Comparison of ENCODE assay signal across 9 cellular contexts in genomic region chr10:7526017-7526400, GRCh38.
DNase-seq lines count a peak whose midpoint lies in the region; ATAC-seq and TF ChIP-seq lines count a peak whose summit lies in the region.
"Had no signal": no experiment of that assay in that cellular context is flagged by ENCODE, and none has a peak within 500 bp of the region (broad histone marks: within the 10 kb centered on the region; RNA-seq: fewer than 3 reads in every experiment).

No MANE protein-coding gene starts in this region.

- H3K27ac ChIP-seq in A673 (ENCODE audit: low read depth, low read length, poor library complexity, severe bottlenecking) (no peak overlapping the region), endodermal cell (ENCODE audit: low read depth, low read length) (no peak overlapping the region)
- H3K27ac ChIP-seq: C4-2B had no signal

- intact Hi-C loops in A673 (cut with micrococcal nuclease; ENCODE audit: unreplicated experiment) = loop anchor here (5.0 to 10.0 kb wide), 5 partner anchors 229 to 1679 kb away; partner anchors contain the start of gene GATA3

- no peak for ATAC-seq in GM21367 (IDR thresholded peaks at IDR 0.05; ENCODE audit: unreplicated experiment)

- POLR2A ChIA-PET in A673 (lab: Charles Lee; ENCODE audit: low non-redundant PET) = no interaction called here

- BruUV-seq in A673 (replicated peaks; lab: Mats Ljungman, UMichigan) = no TSS peak

- H3K4me1 ChIP-seq in A673 (ENCODE audit: insufficient read depth, low read length, poor library complexity, severe bottlenecking) (peaks cover 3% of the 10 kb centered on the region), BE2C (no peaks in the 10 kb centered on the region), endodermal cell (ENCODE audit: control insufficient read depth, insufficient read depth, low read length) (no peaks in the 10 kb centered on the region)

- H3K4me3 Mint-ChIP-seq in endodermal cell = no peak overlapping the region

- no peak for TF ChIP-seq CTCF in A673 (conservative IDR thresholded peaks at IDR 0.05; ENCODE audit: low read depth, low read length)
- TF ChIP-seq CTCF in BE2C (IDR thresholded peaks at IDR 0.05; ENCODE audit: low read depth, low read length) = no peak; the same call in 1 of the 2 replicates
- TF ChIP-seq CTCF in LNCaP clone FGC (IDR thresholded peaks at IDR 0.05; ENCODE audit: control insufficient read depth, extremely low read depth, insufficient read depth) = 0 out of 2 replicates have a peak, but pooled peaks have one; percentile 7
- no peak for TF ChIP-seq CTCF in endodermal cell (conservative IDR thresholded peaks at IDR 0.05)

- 92 to 95% methylated on average over 11 to 19 of the region's 19 CpGs for WGBS in endodermal cell (ENCODE audit: insufficient coverage in 1 of 2, insufficient read length in 1 of 2), 2 experiments

- no peaks in the 10 kb centered on the region for H3K36me3 Mint-ChIP-seq in endodermal cell (ENCODE audit: low read depth)

- no peaks in the 10 kb centered on the region for H3K9me3 ChIP-seq in A673 (ENCODE audit: low read depth, low read length, poor library complexity, severe bottlenecking)
- no peaks in the 10 kb centered on the region for H3K9me3 ChIP-seq in BE2C
- no peaks in the 10 kb centered on the region for H3K9me3 ChIP-seq in endodermal cell (ENCODE audit: control insufficient read depth, low read length)

- H3K36me3 ChIP-seq in A673 (ENCODE audit: insufficient read depth, low read length, poor library complexity, severe bottlenecking) (no peaks in the 10 kb centered on the region), BE2C (no peaks in the 10 kb centered on the region), endodermal cell (ENCODE audit: control insufficient read depth, insufficient read depth, low read length) (no peaks in the 10 kb centered on the region)

- H3K9ac ChIP-seq in endodermal cell (ENCODE audit: extremely low read depth, low read length, poor library complexity, severe bottlenecking) = no peak overlapping the region

- peaks cover 22% of the 10 kb centered on the region for H3K27me3 Mint-ChIP-seq in endodermal cell (ENCODE audit: insufficient read depth)

- H3K27me3 ChIP-seq in A673 (replicated peaks; ENCODE audit: insufficient read depth, low read depth, low read length, poor library complexity) (no peaks in the 10 kb centered on the region), BE2C (peaks cover 21% of the 10 kb centered on the region), endodermal cell (ENCODE audit: control insufficient read depth, insufficient read depth, low read length, poor library complexity, severe bottlenecking) (peaks cover 19% of the 10 kb centered on the region)

- CTCF ChIA-PET in A673 (lab: Charles Lee) = interaction anchor here (0.5 to 1.9 kb wide), 22 partner anchors 9 to 1786 kb away, joined by 3 to 72 read pairs (median 4); partner anchors contain the start of gene TAF3

- H3K9me3 Mint-ChIP-seq in endodermal cell = no peaks in the 10 kb centered on the region

- peaks cover 4% of the 10 kb centered on the region for H3K4me1 Mint-ChIP-seq in endodermal cell

- H3K4me3 ChIP-seq in A673 (ENCODE audit: low read depth, low read length, poor library complexity, severe bottlenecking) (peak overlapping the region; percentile 13), BE2C (ENCODE audit: low read depth, low read length) (peak overlapping the region; percentile 44), LNCaP clone FGC (ENCODE audit: low read depth, low read length) (no peak overlapping the region), endodermal cell (ENCODE audit: low read length) (no peak overlapping the region)

- H3K27ac Mint-ChIP-seq in endodermal cell = no peak overlapping the region

- no peak for DNase-seq in A673 (ENCODE audit: low spot score)
- DNase-seq in BE2C = peak; percentile 32
- no peak for DNase-seq in LNCaP clone FGC (ENCODE audit: low read depth)
- DNase-seq in endodermal cell = peak; percentile 57
- DNase-seq in NCI-H69 (lab: John Stamatoyannopoulos, UW) = no peak
- no peak for DNase-seq in NCI-H1105 (lab: John Stamatoyannopoulos, UW)
- DNase-seq: NK-92 treated with Interleukin-12 subunit alpha and Interleukin-12 subunit beta, amount 100 ng/mL, for 24 hours had no signal

Comparison
In these comparisons a context has a peak if more than half of its experiments do, and no peak if none do; other contexts are left out.
1. DNase-seq: peak in BE2C (single experiment) and endodermal cell (single experiment); none in A673 (single experiment), LNCaP clone FGC (single experiment), NCI-H69 (single experiment) and NCI-H1105 (single experiment).
2. H3K4me3 ChIP-seq: peak in A673 (single experiment) and BE2C (single experiment); none in LNCaP clone FGC (single experiment) and endodermal cell (single experiment).